ENCODE assay signal across 9 cellular contexts in genomic region chr13:79402074-79402635, GRCh38. TPM values are rescaled to one million over a fixed set of nuclear protein-coding genes. Genes with fewer than 3 reads are reported as not detected.
DNase-seq lines count a peak whose midpoint lies in the region; ATAC-seq, FAIRE-seq and TF ChIP-seq lines count a peak whose summit lies in the region.
"Had no signal": no experiment of that assay in that cellular context is flagged by ENCODE, and none has a peak within 500 bp of the region (broad histone marks: within the 10 kb centered on the region; RNA-seq: fewer than 3 reads in every experiment).

No MANE protein-coding gene starts in this region.

- H3K27me3 ChIP-seq in small intestine (ENCODE audit: control insufficient read depth in 2 of 2, insufficient read depth in 2 of 2, low read length in 2 of 2): no peaks in the 10 kb centered on the region

- H3K4me1 ChIP-seq in HEK293 (ENCODE audit: control insufficient read depth, insufficient read depth, low read length) (no peaks in the 10 kb centered on the region; the same call in 1 of the 2 replicates), small intestine (ENCODE audit: control insufficient read depth in 2 of 2, insufficient read depth in 1 of 2, low read depth in 1 of 2, low read length in 1 of 2) (peaks cover 6 to 16% of the 10 kb centered on the region in 2 donors)

- TF ChIP-seq CTCF in HEK293 (tag by site-specific recombination; IDR thresholded peaks at IDR 0.05) (no peak), fibroblast of mammary gland (conservative IDR thresholded peaks at IDR 0.05; ENCODE audit: control insufficient read depth, insufficient read depth, low read depth, low read length) (no peak)

- CTCF ChIA-PET in HEK293 (lab: Yijun Ruan, JAX): interaction anchor here (0.6 to 1.7 kb wide), 5 partner anchors 11 to 704 kb away, joined by 3 to 10 read pairs (median 4); no protein-coding TSS in a partner anchor

- H3K36me3 ChIP-seq in HEK293 (ENCODE audit: control insufficient read depth in 2 of 2, insufficient read depth in 1 of 2, low read length in 2 of 2) (peaks cover 0 to 36% of the 10 kb centered on the region in 2 experiments; a peak in 2 of 3 replicates), SK-N-MC (ENCODE audit: insufficient read depth, low read length) (peaks cover 66% of the 10 kb centered on the region), small intestine (ENCODE audit: control insufficient read depth in 2 of 2, insufficient read depth in 2 of 2, low read length in 2 of 2) (peaks cover 2% of the 10 kb centered on the region in 2 donors)

- H3K27ac ChIP-seq in HEK293 (ENCODE audit: extremely low read depth, low read depth, low read length) (no peak overlapping the region), SK-N-MC (peak overlapping the region; percentile 39; the same call in 1 of the 2 replicates), small intestine (ENCODE audit: low read depth in 1 of 2, low read length in 1 of 2) (no peak overlapping the region)

- FAIRE-seq in small intestine (lab: Jason Lieb, UNC) (peak; percentile 78), urothelium cell line (lab: Jason Lieb, UNC) (no peak)

- H3K9ac ChIP-seq in SK-N-MC (ENCODE audit: insufficient read length): no peak overlapping the region

- DNase-seq in SK-N-MC (ENCODE audit: low read depth, low spot score) (no peak), fibroblast of mammary gland (ENCODE audit: low read depth) (peak; percentile 21), small intestine (no peak), urothelium cell line (ENCODE audit: low spot score) (no peak), GDM1 (lab: John Stamatoyannopoulos, UW) (no peak)
- DNase-seq: NCI-H526 treated with DMSO at 0.1 percent for 48 hours; stimulated activated CD4-positive, alpha-beta T cell treated with anti-CD3 and anti-CD28 coated beads, Interleukin-12 subunit alpha, Interleukin-12 subunit beta, amount 100 ng/mL, for 4 hours had no signal

- H3K4me3 ChIP-seq in HEK293 (ENCODE audit: low read depth, low read length): peak overlapping the region; percentile 11
- H3K4me3 ChIP-seq in SK-N-MC: peak overlapping the region; percentile 96; the same call in 1 of the 2 replicates
- H3K4me3 ChIP-seq in fibroblast of mammary gland (ENCODE audit: control insufficient read depth, low read depth, low read length): no peak overlapping the region
- H3K4me3 ChIP-seq in small intestine (ENCODE audit: low read depth in 1 of 2, low read length in 2 of 2): no peak overlapping the region

- no peak for ATAC-seq in GM18858 (IDR thresholded peaks at IDR 0.05; ENCODE audit: unreplicated experiment)

- POLR2A ChIA-PET in HEK293 (lab: Yijun Ruan, JAX): interaction anchor here (2.3 kb wide), 1 partner anchor 79 kb away, joined by 8 read pairs; the partner anchor contains the start of gene NDFIP2

- 48 to 59% (median 52%) methylated on average over 2 of the region's 2 CpGs for WGBS in small intestine, 3 donors

- no peaks in the 10 kb centered on the region for H3K9me3 ChIP-seq in HEK293 (ENCODE audit: control insufficient read depth, insufficient read depth, low read depth, low read length)
- peaks cover 10% of the 10 kb centered on the region for H3K9me3 ChIP-seq in SK-N-MC (ENCODE audit: low read depth, low read length)
- no peaks in the 10 kb centered on the region for H3K9me3 ChIP-seq in small intestine (ENCODE audit: control insufficient read depth, low read depth)

TF ChIP-seq in HEK293, 187 proteins besides CTCF, POLR2A, EP300 and RAD21:
- TF ChIP-seq SCRT2 (tag by site-specific recombination; IDR thresholded peaks at IDR 0.05): no peak
- TF ChIP-seq ZNF549 (tag by site-specific recombination; IDR thresholded peaks at IDR 0.05): no peak

RNA-seq across cellular contexts. Expression of gene RBM26, which starts 3.9 kb away (rescaled TPM):
- polyA plus RNA-seq in small intestine: 10 to 100 TPM in 2 of 3 donors, 1 to 10 TPM in 1; 7.6 to 14.9 (median 11.0) TPM

Comparison
In these comparisons a context has a peak if more than half of its experiments do, and no peak if none do; other contexts are left out.
1. H3K4me3 ChIP-seq: peak in HEK293 (single experiment) and SK-N-MC (single experiment); none in fibroblast of mammary gland (single experiment) and small intestine (0 of 2).